In genomic region chr7:34362621-34363020, GRCh38 we compare ENCODE assay signal across 30 cellular contexts.
"Had no signal": no experiment of that assay in that cellular context is flagged by ENCODE, and none has a peak within 500 bp of the region (broad histone marks: within the 10 kb centered on the region; RNA-seq: fewer than 3 reads in every experiment).

No MANE protein-coding gene starts in this region.

- H3K4me1 Mint-ChIP-seq: activated CD4-positive, alpha-beta T cell treated with anti-CD3 and anti-CD28 coated beads for 36 hours; activated CD4-positive, alpha-beta T cell treated with anti-CD3 and anti-CD28 coated beads, Interleukin-2, amount 10 ng/mL, durations not matched to agents 7 days and 5 days; activated naive CD4-positive, alpha-beta T cell treated with anti-CD3 and anti-CD28 coated beads, Interleukin-2, amount 50 U/mL, for 24 hours had no signal

- H3K27ac Mint-ChIP-seq: activated CD4-positive, alpha-beta T cell treated with anti-CD3 and anti-CD28 coated beads for 36 hours; activated CD4-positive, alpha-beta T cell treated with anti-CD3 and anti-CD28 coated beads, Interleukin-2, amount 10 ng/mL, durations not matched to agents 7 days and 5 days; activated CD8-positive, alpha-beta T cell treated with anti-CD3 and anti-CD28 coated beads, Interleukin-2, amount 10 ng/mL, durations not matched to agents 7 days and 5 days; activated naive CD4-positive, alpha-beta T cell treated with anti-CD3 and anti-CD28 coated beads, Interleukin-2, amount 50 U/mL, for 24 hours; activated T-cell treated with anti-CD3 and anti-CD28 coated beads, Interleukin-2, amount 50 U/mL, for 24 hours; activated T-helper 2 cell treated with anti-CD3 and anti-CD28 coated beads, Interferon-gamma antibody, Interleukin-2, Interleukin-4, amounts not matched to agents 10 μg/mL and 5 μg/mL and 100 μg/mL, durations not matched to agents 14 hours and 24 hours and 36 hours; T-helper 1 cell treated with Interleukin-12 subunit alpha and Interleukin-12 subunit beta and Interleukin-4 antibody, amounts not matched to agents 30 μg/mL and 1 μg/mL, for 36 hours; T-helper 2 cell treated with Interferon-gamma antibody and Interleukin-4, amounts not matched to agents 5 μg/mL and 100 μg/mL, for 36 hours had no signal

- H3K9me3 Mint-ChIP-seq: activated CD4-positive, alpha-beta T cell treated with anti-CD3 and anti-CD28 coated beads, Interleukin-2, amount 10 ng/mL, durations not matched to agents 7 days and 5 days; activated naive CD4-positive, alpha-beta T cell treated with anti-CD3 and anti-CD28 coated beads, Interleukin-2, amount 50 U/mL, for 24 hours; activated T-cell treated with anti-CD3 and anti-CD28 coated beads, Interleukin-2, amount 50 U/mL, for 24 hours; activated T-helper 2 cell treated with anti-CD3 and anti-CD28 coated beads, Interferon-gamma antibody, Interleukin-2, Interleukin-4, amounts not matched to agents 10 μg/mL and 5 μg/mL and 100 μg/mL, durations not matched to agents 14 hours and 24 hours and 36 hours; T-helper 1 cell treated with Interleukin-12 subunit alpha and Interleukin-12 subunit beta and Interleukin-4 antibody, amounts not matched to agents 30 μg/mL and 1 μg/mL, for 36 hours; T-helper 2 cell treated with Interferon-gamma antibody and Interleukin-4, amounts not matched to agents 5 μg/mL and 100 μg/mL, for 36 hours had no signal

- H3K4me3 ChIP-seq: adrenal gland, SJSA1 had no signal

- DNase-seq: activated CD4-positive, alpha-beta T cell treated with anti-CD3 and anti-CD28 coated beads for 36 hours; activated CD4-positive, alpha-beta T cell treated with anti-CD3 and anti-CD28 coated beads, Interleukin-2, amount 10 ng/mL, durations not matched to agents 7 days and 5 days; activated CD4-positive, alpha-beta T cell treated with anti-CD3 and anti-CD28 coated beads, Interleukin-2, amount 50 U/mL, for 48 hours; activated CD8-positive, alpha-beta T cell treated with anti-CD3 and anti-CD28 coated beads, Interleukin-2, amount 10 ng/mL, durations not matched to agents 7 days and 5 days; activated gamma-delta T cell; activated naive CD4-positive, alpha-beta T cell treated with Interleukin-2 at 50 U/mL for 16 hours; activated T-cell treated with anti-CD3 and anti-CD28 coated beads, Interleukin-2, amount 50 U/mL, for 24 hours; adrenal gland; brain microvascular endothelial cell; central memory CD4-positive, alpha-beta T cell; MM.1S; MV-4-11; NCI-H1092; NCI-H1436 treated with DMSO at 0.1 percent for 48 hours; NCI-H187; NCI-H2029 treated with DMSO at 0.1 percent for 48 hours; NCI-H2171 treated with DMSO at 0.1 percent for 48 hours; NCI-H226; NCI-H446 treated with DMSO at 0.1 percent for 48 hours; NCI-H524; SHP77 treated with DMSO at 0.1 percent for 48 hours; SK-N-SH had no signal

- H3K4me3 Mint-ChIP-seq: activated CD4-positive, alpha-beta T cell treated with anti-CD3 and anti-CD28 coated beads for 36 hours; activated CD4-positive, alpha-beta T cell treated with anti-CD3 and anti-CD28 coated beads, Interleukin-2, amount 10 ng/mL, durations not matched to agents 7 days and 5 days; activated CD8-positive, alpha-beta T cell treated with anti-CD3 and anti-CD28 coated beads, Interleukin-2, amount 10 ng/mL, durations not matched to agents 7 days and 5 days; activated naive CD4-positive, alpha-beta T cell treated with anti-CD3 and anti-CD28 coated beads, Interleukin-2, amount 50 U/mL, for 24 hours; activated T-cell treated with anti-CD3 and anti-CD28 coated beads, Interleukin-2, amount 50 U/mL, for 24 hours; T-helper 1 cell treated with Interleukin-12 subunit alpha and Interleukin-12 subunit beta and Interleukin-4 antibody, amounts not matched to agents 30 μg/mL and 1 μg/mL, for 36 hours; T-helper 2 cell treated with Interferon-gamma antibody and Interleukin-4, amounts not matched to agents 5 μg/mL and 100 μg/mL, for 36 hours had no signal

- H3K27me3 ChIP-seq: adrenal gland, brain microvascular endothelial cell, SJSA1 had no signal

- H3K9me3 ChIP-seq: adrenal gland, SJSA1, SK-N-SH had no signal

- ATAC-seq: activated CD4-positive, alpha-beta T cell treated with anti-CD3 and anti-CD28 coated beads for 36 hours; activated CD4-positive, CD25-positive, alpha-beta regulatory T cell treated with anti-CD3 and anti-CD28 coated beads, Interleukin-2, amount 50 U/mL, for 24 hours; activated CD8-positive, alpha-beta T cell treated with anti-CD3 and anti-CD28 coated beads, Interleukin-2, amount 10 ng/mL, durations not matched to agents 7 days and 5 days; Panc1 had no signal

- H3K36me3 Mint-ChIP-seq: activated naive CD4-positive, alpha-beta T cell treated with anti-CD3 and anti-CD28 coated beads, Interleukin-2, amount 50 U/mL, for 24 hours had no signal

- H3K36me3 ChIP-seq: adrenal gland, brain microvascular endothelial cell, SJSA1 had no signal

- H3K9ac ChIP-seq: KMS-11, SK-N-SH had no signal

- H3K27me3 Mint-ChIP-seq: activated CD4-positive, alpha-beta T cell treated with anti-CD3 and anti-CD28 coated beads for 36 hours; activated CD4-positive, alpha-beta T cell treated with anti-CD3 and anti-CD28 coated beads, Interleukin-2, amount 10 ng/mL, durations not matched to agents 7 days and 5 days; activated naive CD4-positive, alpha-beta T cell treated with anti-CD3 and anti-CD28 coated beads, Interleukin-2, amount 50 U/mL, for 24 hours; activated T-cell treated with anti-CD3 and anti-CD28 coated beads, Interleukin-2, amount 50 U/mL, for 24 hours had no signal

- H3K27ac ChIP-seq: adrenal gland, brain microvascular endothelial cell, KMS-11, SJSA1 had no signal

- H3K4me1 ChIP-seq: adrenal gland, SJSA1 had no signal
